9 cellular contexts compared by ENCODE assay signal in the genomic region with DNA sequence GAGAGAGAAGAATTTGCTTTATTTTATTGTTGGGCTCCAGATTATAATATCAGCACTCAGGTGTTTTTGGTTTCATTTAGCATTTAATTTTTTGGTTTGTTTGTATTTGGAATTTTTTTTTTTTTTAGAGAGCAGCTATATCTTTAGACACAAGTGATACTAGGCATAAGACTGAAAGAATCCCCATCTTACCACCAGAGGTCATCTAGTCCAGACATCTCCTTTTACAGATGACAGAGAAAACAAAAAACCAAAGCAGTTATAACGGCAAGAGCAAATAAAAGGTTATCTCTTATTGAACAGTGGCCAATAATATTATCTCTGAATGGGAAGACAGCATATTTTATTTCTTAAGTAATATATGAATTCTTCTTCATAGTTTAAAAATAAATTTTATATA. TPM values are rescaled to one million over a fixed set of nuclear protein-coding genes. Genes with fewer than 3 reads are reported as not detected.
DNase-seq lines count a peak whose midpoint lies in the region; ATAC-seq and TF ChIP-seq lines count a peak whose summit lies in the region.
"Had no signal": no experiment of that assay in that cellular context is flagged by ENCODE, and none has a peak within 500 bp of the region (broad histone marks: within the 10 kb centered on the region; RNA-seq: fewer than 3 reads in every experiment).

No MANE protein-coding gene starts in this region.

- no peaks in the 10 kb centered on the region for H3K36me3 Mint-ChIP-seq in neural crest cell (ENCODE audit: low read depth)

- H3K27ac ChIP-seq in OCI-LY7 (ENCODE audit: low read depth, low read length, poor library complexity, severe bottlenecking) (no peak overlapping the region), esophagus squamous epithelium (no peak overlapping the region), smooth muscle cell (ENCODE audit: low read depth) (no peak overlapping the region)

- no peak overlapping the region for H3K9ac ChIP-seq in smooth muscle cell (ENCODE audit: low read depth)

- H3F3A ChIP-seq in smooth muscle cell (ENCODE audit: low read depth), result no peaks in the 10 kb centered on the region

- CTCF ChIA-PET in OCI-LY7 (lab: Charles Lee; ENCODE audit: unreplicated experiment), result no interaction called here

- no peak for TF ChIP-seq POLR2A in esophagus squamous epithelium (IDR thresholded peaks at IDR 0.05)

- H3K4me1 Mint-ChIP-seq in neural crest cell, result no peaks in the 10 kb centered on the region

- H3K4me3 ChIP-seq in OCI-LY7 (ENCODE audit: low read depth, low read length, poor library complexity, severe bottlenecking) (no peak overlapping the region), esophagus squamous epithelium (no peak overlapping the region), smooth muscle cell (no peak overlapping the region)

- H4K20me1 ChIP-seq in OCI-LY7 (ENCODE audit: insufficient read depth, low read length), result no peaks in the 10 kb centered on the region
- peaks cover 12% of the 10 kb centered on the region for H4K20me1 ChIP-seq in smooth muscle cell (ENCODE audit: low read depth)

- H3K4me2 ChIP-seq in OCI-LY7 (ENCODE audit: low read length) (no peak overlapping the region), smooth muscle cell (no peak overlapping the region)

- H3K9me3 ChIP-seq in OCI-LY7 (ENCODE audit: low read length), result no peaks in the 10 kb centered on the region
- no peaks in the 10 kb centered on the region for H3K9me3 ChIP-seq in esophagus squamous epithelium
- no peaks in the 10 kb centered on the region for H3K9me3 ChIP-seq in smooth muscle cell (replicated peaks; ENCODE audit: low read depth)

- no peak overlapping the region for H3K4me3 Mint-ChIP-seq in neural crest cell

- TF ChIP-seq CTCF in OCI-LY7 (conservative IDR thresholded peaks at IDR 0.05; ENCODE audit: low read length) (peak; percentile 61), esophagus squamous epithelium (IDR thresholded peaks at IDR 0.05) (peak in 4 of 6 experiments; percentile 31 to 53 (median 42)), neural crest cell (conservative IDR thresholded peaks at IDR 0.05) (peak; percentile 58), smooth muscle cell (IDR thresholded peaks at IDR 0.05; ENCODE audit: borderline replicate concordance, insufficient read depth, poor library complexity, severe bottlenecking) (no peak)

- H3K27me3 ChIP-seq in esophagus squamous epithelium, result no peaks in the 10 kb centered on the region
- H3K27me3 ChIP-seq in smooth muscle cell (ENCODE audit: low read depth), result no peaks in the 10 kb centered on the region

- BruUV-seq in OCI-LY7 (replicated peaks; lab: Mats Ljungman, UMichigan), result TSS peak; percentile 19

- no peak for ATAC-seq in HG03565 (IDR thresholded peaks at IDR 0.05; ENCODE audit: unreplicated experiment)

- intact Hi-C loops in OCI-LY7 (cut with micrococcal nuclease; ENCODE audit: unreplicated experiment), result loop anchor here (5.0 kb wide), 1 partner anchor 170 kb away; no protein-coding TSS in a partner anchor
- intact Hi-C loops in esophagus squamous epithelium (cut with DNase I), result loop anchor here (10.0 kb wide), 1 partner anchor 277 kb away; no protein-coding TSS in a partner anchor

- DNase-seq in ELR (ENCODE audit: low read depth) (peak; percentile 18), OCI-LY7 (ENCODE audit: low spot score) (peak; percentile 29), esophagus squamous epithelium (lab: John Stamatoyannopoulos, UW) (no peak), neural crest cell (ENCODE audit: low read depth, low spot score) (no peak), SHP77 (lab: John Stamatoyannopoulos, UW) (no peak), smooth muscle cell (lab: John Stamatoyannopoulos, UW; ENCODE audit: unreplicated experiment) (no peak)
- DNase-seq in activated CD4-positive, alpha-beta T cell treated with anti-CD3 and anti-CD28 coated beads for 1 hour, result no peak
- DNase-seq: NCI-H524 treated with DMSO at 0.1 percent for 48 hours had no signal

- 5 to 13% methylated on average over 1 of the region's 1 CpG for WGBS in esophagus squamous epithelium, 2 donors
- 50% methylated on average over 1 of the region's 1 CpG for WGBS in smooth muscle cell (ENCODE audit: low lambda C conversion rate)

- no peak overlapping the region for H2AFZ ChIP-seq in OCI-LY7 (ENCODE audit: low read length)
- no peak overlapping the region for H2AFZ ChIP-seq in smooth muscle cell (ENCODE audit: low read depth)

- H3K79me2 ChIP-seq in OCI-LY7 (ENCODE audit: insufficient read depth, low read depth, low read length) (peaks cover 11% of the 10 kb centered on the region; the same call in 1 of the 2 replicates), smooth muscle cell (ENCODE audit: low read depth) (no peaks in the 10 kb centered on the region)

- no peaks in the 10 kb centered on the region for H3K9me2 ChIP-seq in OCI-LY7 (ENCODE audit: insufficient read depth, low read length)

- H3K27me3 Mint-ChIP-seq in neural crest cell (ENCODE audit: low read depth), result no peaks in the 10 kb centered on the region

- no peak overlapping the region for H3K27ac Mint-ChIP-seq in neural crest cell (ENCODE audit: unreplicated experiment)

- POLR2A ChIA-PET in OCI-LY7 (lab: Charles Lee), result interaction anchor here (0.7 to 1.0 kb wide), 2 partner anchors 168 to 695 kb away, joined by 3 read pairs; no protein-coding TSS in a partner anchor

- H3K4me1 ChIP-seq in OCI-LY7 (ENCODE audit: insufficient read depth, low read length, poor library complexity, severe bottlenecking) (no peaks in the 10 kb centered on the region), esophagus squamous epithelium (no peaks in the 10 kb centered on the region), smooth muscle cell (ENCODE audit: low read depth) (no peaks in the 10 kb centered on the region)

- H3K36me3 ChIP-seq in OCI-LY7 (ENCODE audit: insufficient read depth, low read length) (peaks cover 86% of the 10 kb centered on the region), esophagus squamous epithelium (peaks cover 8 to 79% (median 11%) of the 10 kb centered on the region in 3 donors), smooth muscle cell (ENCODE audit: low read depth) (peaks cover 27% of the 10 kb centered on the region)

- no peaks in the 10 kb centered on the region for H3K9me3 Mint-ChIP-seq in neural crest cell

RNA-seq across cellular contexts. Expression of gene USP38, which starts 22.8 kb away (rescaled TPM):
- 21.8 and 23.6 TPM in 2 replicates for total RNA-seq in OCI-LY7 (2014; rRNA removed; shearing (Covaris generic))
- total RNA-seq in OCI-LY7 (2022) (25.7 and 26.8 TPM in 2 replicates), esophagus squamous epithelium (10 to 100 TPM; 11.9 to 20.6 (median 17.9) TPM), neural crest cell (14.9 and 15.2 TPM in 2 replicates), smooth muscle cell (23.0 and 29.4 TPM in 2 replicates)
- polyA plus RNA-seq in smooth muscle cell, result 7.7 and 8.3 TPM in 2 replicates

Comparison
In these comparisons a context has a peak if more than half of its experiments do, and no peak if none do; other contexts are left out.
1. DNase-seq: peak in ELR (single experiment) and OCI-LY7 (single experiment); none in esophagus squamous epithelium (single experiment), neural crest cell (single experiment), SHP77 (0 of 2), smooth muscle cell (single experiment) and activated CD4-positive, alpha-beta T cell treated with anti-CD3 and anti-CD28 coated beads for 1 hour (single experiment).